ENCODE assay signal across 26 cellular contexts in the genomic region with DNA sequence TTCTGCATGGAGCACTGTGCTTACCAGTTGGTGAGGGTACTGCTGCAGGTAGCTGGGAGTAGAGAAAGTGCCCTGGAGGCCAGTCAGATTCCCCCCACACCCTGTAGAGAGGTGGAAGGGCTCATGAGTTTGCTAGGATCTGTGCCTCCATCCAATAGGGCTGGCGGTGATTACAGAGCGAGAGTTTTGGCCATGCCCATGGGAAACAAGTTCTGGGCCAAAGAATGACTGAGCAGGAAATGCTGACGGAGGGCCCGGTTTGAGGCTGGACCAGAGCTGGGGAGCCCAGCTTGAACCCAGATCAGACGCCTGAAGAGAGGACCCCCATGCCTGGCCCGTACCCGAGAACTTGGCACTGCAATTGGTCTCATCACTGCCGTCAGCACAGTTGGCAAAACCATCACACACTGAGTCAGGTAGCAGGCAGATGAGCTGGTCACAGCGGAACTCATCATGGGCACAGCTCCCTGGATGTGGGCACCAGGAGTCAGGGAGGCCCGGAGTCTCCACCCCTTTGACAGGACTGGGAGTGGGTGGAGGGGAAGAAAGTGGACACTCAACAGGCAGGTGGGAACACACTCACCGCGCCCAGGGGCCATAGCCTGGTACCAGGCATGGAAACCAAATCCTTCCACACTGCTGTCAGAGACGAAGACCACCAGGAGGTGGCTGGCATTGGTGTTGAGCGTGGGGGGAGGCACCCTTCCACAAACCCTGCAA. TPM values are rescaled to one million over a fixed set of nuclear protein-coding genes. Genes with fewer than 3 reads are reported as not detected.
"Had no signal": no experiment of that assay in that cellular context is flagged by ENCODE, and none has a peak within 500 bp of the region (broad histone marks: within the 10 kb centered on the region; RNA-seq: fewer than 3 reads in every experiment).

No MANE protein-coding gene starts in this region.

- H3K4me3 ChIP-seq: cardiac muscle cell, right atrium auricular region, tibial artery had no signal

- H3K36me3 ChIP-seq: cardiac muscle cell, right atrium auricular region, tibial artery had no signal

- H3K27ac ChIP-seq: cardiac muscle cell, right atrium auricular region, tibial artery had no signal

- H3K27me3 ChIP-seq: right atrium auricular region, tibial artery had no signal

- FAIRE-seq: urothelium cell line had no signal

- H3K9me3 ChIP-seq: right atrium auricular region, tibial artery had no signal

- DNase-seq: activated CD4-positive, alpha-beta T cell treated with anti-CD3 and anti-CD28 coated beads for 48 hours; activated CD4-positive, CD25-positive, alpha-beta regulatory T cell; activated CD8-positive, alpha-beta T cell treated with anti-CD3 and anti-CD28 coated beads for 36 hours; activated naive CD4-positive, alpha-beta T cell; activated naive CD8-positive, alpha-beta T cell treated with anti-CD3 and anti-CD28 coated beads for 36 hours; activated T-cell treated with anti-CD3 and anti-CD28 coated beads, Interleukin-2, amount 50 U/mL, for 1 hour; amniotic stem cell; dermis blood vessel endothelial cell; effector memory CD4-positive, alpha-beta T cell; foreskin melanocyte; glutamatergic neuron; hypothalamus; midbrain; occipital lobe; stimulated activated CD4-positive, alpha-beta T cell treated with anti-CD3 and anti-CD28 coated beads, Interleukin-2, amount 100 ng/mL, for 24 hours; stimulated activated naive CD8-positive, alpha-beta T cell treated with anti-CD3 and anti-CD28 coated beads, Interleukin-15, Interleukin-2, amounts not matched to agents 100 U/mL and 50 U/mL, for 24 hours; substantia nigra; T-cell had no signal

RNA-seq across cellular contexts. Expression of a gene that starts 2.1 kb away (rescaled TPM):
- total RNA-seq: activated CD8-positive, alpha-beta T cell treated with anti-CD3 and anti-CD28 coated beads for 36 hours; activated naive CD8-positive, alpha-beta T cell treated with anti-CD3 and anti-CD28 coated beads for 36 hours; activated T-helper 17 cell treated with anti-CD3 and anti-CD28 coated beads, Interleukin-2, amount 50 U/mL, for 72 hours; cardiac muscle cell; dermis blood vessel endothelial cell; fibroblast of lung; left lobe of liver; occipital lobe; progenitor cell of endocrine pancreas; right atrium auricular region; T-cell had no signal
- polyA plus RNA-seq: cardiac muscle cell, fibroblast of lung had no signal

RNA-seq across cellular contexts. Expression of a gene that starts 3.8 kb away (rescaled TPM):
- total RNA-seq: activated CD8-positive, alpha-beta T cell treated with anti-CD3 and anti-CD28 coated beads for 36 hours; activated naive CD8-positive, alpha-beta T cell treated with anti-CD3 and anti-CD28 coated beads for 36 hours; activated T-helper 17 cell treated with anti-CD3 and anti-CD28 coated beads, Interleukin-2, amount 50 U/mL, for 72 hours; T-cell had no signal
